14 cellular contexts compared by ENCODE assay signal in genomic region chr1:19206947-19207346, GRCh38. TPM values are rescaled to one million over a fixed set of nuclear protein-coding genes. Genes with fewer than 3 reads are reported as not detected.
A peak's percentile ranks its signal among the peaks of the same experiment; 100 is the strongest.
DNase-seq lines count a peak whose midpoint lies in the region; ATAC-seq and TF ChIP-seq lines count a peak whose summit lies in the region.
"Had no signal": no experiment of that assay in that cellular context is flagged by ENCODE, and none has a peak within 500 bp of the region (broad histone marks: within the 10 kb centered on the region; RNA-seq: fewer than 3 reads in every experiment).

No MANE protein-coding gene starts in this region.

- H3K27me3 ChIP-seq in CD4-positive, alpha-beta memory T cell (ENCODE audit: insufficient read depth, low read length) = no peaks in the 10 kb centered on the region
- H3K27me3 ChIP-seq in GM23338 (ENCODE audit: insufficient read depth) = no peaks in the 10 kb centered on the region
- H3K27me3 ChIP-seq in naive thymus-derived CD4-positive, alpha-beta T cell (ENCODE audit: control insufficient read depth in 2 of 2, insufficient read depth in 2 of 2, low read length in 2 of 2) = no peaks in the 10 kb centered on the region
- H3K27me3 ChIP-seq: stomach had no signal

- H3K9me3 ChIP-seq in CD4-positive, alpha-beta memory T cell (ENCODE audit: control insufficient read depth in 1 of 2, low read length in 2 of 2) = no peaks in the 10 kb centered on the region
- H3K9me3 ChIP-seq in naive thymus-derived CD4-positive, alpha-beta T cell (ENCODE audit: control insufficient read depth in 2 of 3, low read length in 3 of 3) = no peaks in the 10 kb centered on the region
- H3K9me3 ChIP-seq: SK-N-SH, stomach had no signal

- intact Hi-C loops in CD4-positive, alpha-beta memory T cell (cut with micrococcal nuclease) = no loop called here
- intact Hi-C loops in activated T-helper 2 cell treated with anti-CD3 and anti-CD28 coated beads, Interferon-gamma antibody, Interleukin-2, Interleukin-4, amounts not matched to agents 10 μg/mL and 5 μg/mL and 100 μg/mL, durations not matched to agents 14 hours and 24 hours and 36 hours (cut with micrococcal nuclease) = loop anchor here (5.0 kb wide), 1 partner anchor 255 kb away; no protein-coding TSS in a partner anchor
- intact Hi-C loops in naive thymus-derived CD4-positive, alpha-beta T cell (cut with micrococcal nuclease) = no loop called here

- CTCF ChIA-PET in CD4-positive, alpha-beta memory T cell (lab: Charles Lee; ENCODE audit: partially characterized antibody) = interaction anchor here (2.0 kb wide), 1 partner anchor 27 kb away, joined by 4 read pairs; no protein-coding TSS in a partner anchor
- CTCF ChIA-PET in naive thymus-derived CD4-positive, alpha-beta T cell (lab: Charles Lee) = no interaction called here

- peaks cover 11% of the 10 kb centered on the region for H3F3A ChIP-seq in GM23338 (replicated peaks; ENCODE audit: low read depth)

- no peaks in the 10 kb centered on the region for H3K36me3 ChIP-seq in CD4-positive, alpha-beta memory T cell (ENCODE audit: insufficient read depth, low read length)
- H3K36me3 ChIP-seq in GM23338 (ENCODE audit: insufficient read depth) = no peaks in the 10 kb centered on the region
- peaks cover 0 to 4% (median 0%) of the 10 kb centered on the region in 3 experiments for H3K36me3 ChIP-seq in naive thymus-derived CD4-positive, alpha-beta T cell (ENCODE audit: control insufficient read depth in 2 of 3, insufficient read depth in 3 of 3, low read length in 3 of 3)
- H3K36me3 ChIP-seq: stomach had no signal

- no peak for DNase-seq in CD4-positive, alpha-beta memory T cell
- DNase-seq in GM23338 (ENCODE audit: low spot score) (no peak), amygdala (lab: John Stamatoyannopoulos, UW) (no peak)
- no peak for DNase-seq in activated T-helper 2 cell treated with anti-CD3 and anti-CD28 coated beads, Interferon-gamma antibody, Interleukin-2, Interleukin-4, amounts not matched to agents 10 μg/mL and 5 μg/mL and 100 μg/mL, durations not matched to agents 14 hours and 24 hours and 36 hours (ENCODE audit: low spot score)
- no peak for DNase-seq in naive thymus-derived CD4-positive, alpha-beta T cell
- DNase-seq in stimulated activated CD4-positive, alpha-beta T cell treated with anti-CD3 and anti-CD28 coated beads, Interleukin-15, amount 100 ng/mL, for 24 hours = no peak
- DNase-seq: activated CD4-positive, CD25-positive, alpha-beta regulatory T cell treated with anti-CD3 and anti-CD28 coated beads, Interleukin-2, amount 50 U/mL, for 72 hours; Calu3; H9; hippocampal formation; SK-N-SH; stomach had no signal

- POLR2A ChIA-PET in CD4-positive, alpha-beta memory T cell (lab: Charles Lee; ENCODE audit: partially characterized antibody) = interaction anchor here (1.2 kb wide), 1 partner anchor 132 kb away, joined by 3 read pairs; no protein-coding TSS in a partner anchor
- POLR2A ChIA-PET in naive thymus-derived CD4-positive, alpha-beta T cell (lab: Charles Lee) = interaction anchor here (1.1 to 1.6 kb wide), 2 partner anchors 15 to 390 kb away, joined by 4 read pairs; a partner anchor contains a TSS

- no peak overlapping the region for H3K4me2 ChIP-seq in GM23338
- H3K4me2 ChIP-seq: SK-N-SH had no signal

- H3K36me3 Mint-ChIP-seq in CD4-positive, alpha-beta memory T cell = peaks cover 0 to 23% of the 10 kb centered on the region in 2 donors
- H3K36me3 Mint-ChIP-seq in GM23338 (ENCODE audit: low read depth) = peaks cover 3% of the 10 kb centered on the region; the same call in 2 of the 3 replicates
- peaks cover 59% of the 10 kb centered on the region for H3K36me3 Mint-ChIP-seq in activated T-helper 2 cell treated with anti-CD3 and anti-CD28 coated beads, Interferon-gamma antibody, Interleukin-2, Interleukin-4, amounts not matched to agents 10 μg/mL and 5 μg/mL and 100 μg/mL, durations not matched to agents 14 hours and 24 hours and 36 hours (ENCODE audit: low read depth)
- H3K36me3 Mint-ChIP-seq in naive thymus-derived CD4-positive, alpha-beta T cell = peaks cover 0 to 12% (median 0%) of the 10 kb centered on the region in 5 donors

- H3K27ac Mint-ChIP-seq in CD4-positive, alpha-beta memory T cell = peak overlapping the region in 4 of 7 donors; percentile 11 to 49 (median 26)
- H3K27ac Mint-ChIP-seq in GM23338 = no peak overlapping the region
- H3K27ac Mint-ChIP-seq in activated T-helper 2 cell treated with anti-CD3 and anti-CD28 coated beads, Interferon-gamma antibody, Interleukin-2, Interleukin-4, amounts not matched to agents 10 μg/mL and 5 μg/mL and 100 μg/mL, durations not matched to agents 14 hours and 24 hours and 36 hours = no peak overlapping the region
- peak overlapping the region in 2 of 9 donors; percentile 3 to 14 for H3K27ac Mint-ChIP-seq in naive thymus-derived CD4-positive, alpha-beta T cell
- H3K27ac Mint-ChIP-seq: activated T-helper 1 cell treated with anti-CD3 and anti-CD28 coated beads, Interleukin-12 subunit alpha, Interleukin-12 subunit beta, Interleukin-2, Interleukin-4 antibody, amounts not matched to agents 30 ng/mL and 10 ng/mL and 1 ng/mL, durations not matched to agents 14 hours and 24 hours and 36 hours had no signal

- no peak for ATAC-seq in GM23338
- no peak for ATAC-seq in naive thymus-derived CD4-positive, alpha-beta T cell
- no peak for ATAC-seq in GM18511 (IDR thresholded peaks at IDR 0.05; ENCODE audit: unreplicated experiment)

- peaks cover 76% of the 10 kb centered on the region for H3K4me1 ChIP-seq in CD4-positive, alpha-beta memory T cell (ENCODE audit: insufficient read depth, low read length)
- peaks cover 24% of the 10 kb centered on the region for H3K4me1 ChIP-seq in GM23338 (ENCODE audit: insufficient read depth)
- peaks cover 24 to 47% of the 10 kb centered on the region in 2 donors for H3K4me1 ChIP-seq in naive thymus-derived CD4-positive, alpha-beta T cell (ENCODE audit: control insufficient read depth in 2 of 2, insufficient read depth in 2 of 2, low read length in 2 of 2)

- H3K9me2 ChIP-seq in GM23338 (ENCODE audit: insufficient read depth) = no peaks in the 10 kb centered on the region
- H3K9me2 ChIP-seq: SK-N-SH had no signal

- peaks cover 51 to 87% (median 75%) of the 10 kb centered on the region in 4 donors for H3K4me1 Mint-ChIP-seq in CD4-positive, alpha-beta memory T cell
- H3K4me1 Mint-ChIP-seq in GM23338 = peaks cover 14% of the 10 kb centered on the region
- H3K4me1 Mint-ChIP-seq in activated T-helper 2 cell treated with anti-CD3 and anti-CD28 coated beads, Interferon-gamma antibody, Interleukin-2, Interleukin-4, amounts not matched to agents 10 μg/mL and 5 μg/mL and 100 μg/mL, durations not matched to agents 14 hours and 24 hours and 36 hours (ENCODE audit: low read depth) = peaks cover 60% of the 10 kb centered on the region
- H3K4me1 Mint-ChIP-seq in naive thymus-derived CD4-positive, alpha-beta T cell = peaks cover 49 to 96% (median 85%) of the 10 kb centered on the region in 7 donors

- H3K79me2 ChIP-seq in GM23338 (replicated peaks; ENCODE audit: insufficient read depth) = peaks cover 93% of the 10 kb centered on the region

- H3K4me3 Mint-ChIP-seq in CD4-positive, alpha-beta memory T cell = peak overlapping the region in 6 of 8 donors; percentile 1 to 53 (median 10)
- H3K4me3 Mint-ChIP-seq in GM23338 = no peak overlapping the region; the same call in 2 of the 3 replicates
- peak overlapping the region; percentile 22 for H3K4me3 Mint-ChIP-seq in activated T-helper 2 cell treated with anti-CD3 and anti-CD28 coated beads, Interferon-gamma antibody, Interleukin-2, Interleukin-4, amounts not matched to agents 10 μg/mL and 5 μg/mL and 100 μg/mL, durations not matched to agents 14 hours and 24 hours and 36 hours (ENCODE audit: low read depth)
- peak overlapping the region in 9 of 10 donors; percentile 4 to 60 (median 37) for H3K4me3 Mint-ChIP-seq in naive thymus-derived CD4-positive, alpha-beta T cell
- H3K4me3 Mint-ChIP-seq: activated T-helper 1 cell treated with anti-CD3 and anti-CD28 coated beads, Interleukin-12 subunit alpha, Interleukin-12 subunit beta, Interleukin-2, Interleukin-4 antibody, amounts not matched to agents 30 ng/mL and 10 ng/mL and 1 ng/mL, durations not matched to agents 14 hours and 24 hours and 36 hours; H9 had no signal

- no peak overlapping the region for H2AFZ ChIP-seq in GM23338

- H3K27ac ChIP-seq in CD4-positive, alpha-beta memory T cell (ENCODE audit: low read depth, low read length) = no peak overlapping the region
- 0 out of 2 replicates have a peak overlapping the region, but pooled peaks have one; percentile 29 for H3K27ac ChIP-seq in GM23338 (ENCODE audit: low read depth)
- H3K27ac ChIP-seq in naive thymus-derived CD4-positive, alpha-beta T cell (ENCODE audit: low read depth, low read length) = no peak overlapping the region

- H3K9me3 Mint-ChIP-seq in CD4-positive, alpha-beta memory T cell = peaks cover 0 to 2% (median 0%) of the 10 kb centered on the region in 8 donors
- no peaks in the 10 kb centered on the region for H3K9me3 Mint-ChIP-seq in GM23338
- no peaks in the 10 kb centered on the region for H3K9me3 Mint-ChIP-seq in activated T-helper 2 cell treated with anti-CD3 and anti-CD28 coated beads, Interferon-gamma antibody, Interleukin-2, Interleukin-4, amounts not matched to agents 10 μg/mL and 5 μg/mL and 100 μg/mL, durations not matched to agents 14 hours and 24 hours and 36 hours
- H3K9me3 Mint-ChIP-seq in naive thymus-derived CD4-positive, alpha-beta T cell = no peaks in the 10 kb centered on the region
- H3K9me3 Mint-ChIP-seq: activated T-helper 1 cell treated with anti-CD3 and anti-CD28 coated beads, Interleukin-12 subunit alpha, Interleukin-12 subunit beta, Interleukin-2, Interleukin-4 antibody, amounts not matched to agents 30 ng/mL and 10 ng/mL and 1 ng/mL, durations not matched to agents 14 hours and 24 hours and 36 hours; H9 had no signal

- no peak overlapping the region for H3K4me3 ChIP-seq in CD4-positive, alpha-beta memory T cell (ENCODE audit: low read length in 2 of 2)
- no peak overlapping the region for H3K4me3 ChIP-seq in GM23338
- H3K4me3 ChIP-seq in naive thymus-derived CD4-positive, alpha-beta T cell (ENCODE audit: low read length) = no peak overlapping the region
- H3K4me3 ChIP-seq: stomach had no signal

- TF ChIP-seq CTCF in GM23338 (conservative IDR thresholded peaks at IDR 0.05; ENCODE audit: low read depth in 2 of 2) = no peak

- no peaks in the 10 kb centered on the region for H3K27me3 Mint-ChIP-seq in CD4-positive, alpha-beta memory T cell
- peaks cover 7% of the 10 kb centered on the region for H3K27me3 Mint-ChIP-seq in GM23338 (ENCODE audit: insufficient read depth, low read depth, poor library complexity)
- no peaks in the 10 kb centered on the region for H3K27me3 Mint-ChIP-seq in activated T-helper 2 cell treated with anti-CD3 and anti-CD28 coated beads, Interferon-gamma antibody, Interleukin-2, Interleukin-4, amounts not matched to agents 10 μg/mL and 5 μg/mL and 100 μg/mL, durations not matched to agents 14 hours and 24 hours and 36 hours (ENCODE audit: low read depth)
- H3K27me3 Mint-ChIP-seq in naive thymus-derived CD4-positive, alpha-beta T cell = peaks cover 0 to 2% (median 0%) of the 10 kb centered on the region in 5 donors

- H4K20me1 ChIP-seq in GM23338 (replicated peaks; ENCODE audit: insufficient read depth) = peaks cover 61% of the 10 kb centered on the region

RNA-seq across cellular contexts. Expression of gene UBR4, which starts 3.1 kb away (rescaled TPM):
- total RNA-seq in CD4-positive, alpha-beta memory T cell = 100 to 1,000 TPM; 152 to 154 TPM
- polyA plus RNA-seq in CD4-positive, alpha-beta memory T cell = 10 to 100 TPM in 1 of 2 donors, 1 to 10 TPM in 1; 3.8 to 26.9 TPM
- total RNA-seq in GM23338 (2014; rRNA removed; shearing (Covaris generic)) = 196 and 230 TPM in 2 replicates
- polyA plus RNA-seq in GM23338 (2016; fragmentation: Nextera tagmentation; extraction: Ambion mirVana) = 111 TPM in 2 replicates
- total RNA-seq in activated T-helper 2 cell treated with anti-CD3 and anti-CD28 coated beads, Interferon-gamma antibody, Interleukin-2, Interleukin-4, amounts not matched to agents 10 μg/mL and 5 μg/mL and 100 μg/mL, durations not matched to agents 14 hours and 24 hours and 36 hours = 156 and 160 TPM in 2 replicates
- total RNA-seq in naive thymus-derived CD4-positive, alpha-beta T cell = 100 to 1,000 TPM; 120 to 174 (median 159) TPM
- polyA plus RNA-seq in naive thymus-derived CD4-positive, alpha-beta T cell = 10 to 100 TPM; 18.9 to 27.3 TPM

RNA-seq across cellular contexts. Expression of gene EMC1, which starts 44.4 kb away (rescaled TPM):
- 10 to 100 TPM; 34.7 to 35.3 TPM for total RNA-seq in CD4-positive, alpha-beta memory T cell
- polyA plus RNA-seq in CD4-positive, alpha-beta memory T cell = 10 to 100 TPM; 21.2 to 24.3 TPM
- total RNA-seq in GM23338 (2014; rRNA removed; shearing (Covaris generic)) = 52.2 and 53.0 TPM in 2 replicates
- polyA plus RNA-seq in GM23338 (2016; fragmentation: Nextera tagmentation; extraction: Ambion mirVana) = 17.6 and 18.4 TPM in 2 replicates
- total RNA-seq in activated T-helper 2 cell treated with anti-CD3 and anti-CD28 coated beads, Interferon-gamma antibody, Interleukin-2, Interleukin-4, amounts not matched to agents 10 μg/mL and 5 μg/mL and 100 μg/mL, durations not matched to agents 14 hours and 24 hours and 36 hours = 54.0 and 57.4 TPM in 2 replicates
- total RNA-seq in naive thymus-derived CD4-positive, alpha-beta T cell = 10 to 100 TPM; 29.8 to 43.7 (median 37.1) TPM
- polyA plus RNA-seq in naive thymus-derived CD4-positive, alpha-beta T cell = 10 to 100 TPM; 18.6 to 25.6 TPM

RNA-seq across cellular contexts. Expression of gene MRTO4, which starts 44.7 kb away (rescaled TPM):
- 10 to 100 TPM; 17.0 to 18.6 TPM for total RNA-seq in CD4-positive, alpha-beta memory T cell
- 10 to 100 TPM; 14.1 to 23.7 TPM for polyA plus RNA-seq in CD4-positive, alpha-beta memory T cell
- 47.1 and 54.2 TPM in 2 replicates for total RNA-seq in GM23338 (2014; rRNA removed; shearing (Covaris generic))
- polyA plus RNA-seq in GM23338 (2016; fragmentation: Nextera tagmentation; extraction: Ambion mirVana) = 77.3 and 88.5 TPM in 2 replicates
- 109 and 113 TPM in 2 replicates for total RNA-seq in activated T-helper 2 cell treated with anti-CD3 and anti-CD28 coated beads, Interferon-gamma antibody, Interleukin-2, Interleukin-4, amounts not matched to agents 10 μg/mL and 5 μg/mL and 100 μg/mL, durations not matched to agents 14 hours and 24 hours and 36 hours
- total RNA-seq in naive thymus-derived CD4-positive, alpha-beta T cell = 10 to 100 TPM; 17.1 to 42.3 (median 22.4) TPM
- 10 to 100 TPM; 27.1 to 29.0 TPM for polyA plus RNA-seq in naive thymus-derived CD4-positive, alpha-beta T cell

Comparison
In these comparisons a context has a peak if more than half of its experiments do, and no peak if none do; other contexts are left out.
1. H3K27ac Mint-ChIP-seq: peak in CD4-positive, alpha-beta memory T cell (4 of 7); none in GM23338 (single experiment) and activated T-helper 2 cell treated with anti-CD3 and anti-CD28 coated beads, Interferon-gamma antibody, Interleukin-2, Interleukin-4, amounts not matched to agents 10 μg/mL and 5 μg/mL and 100 μg/mL, durations not matched to agents 14 hours and 24 hours and 36 hours (single experiment).